ENCODE assay signal across 29 cellular contexts in the genomic region with DNA sequence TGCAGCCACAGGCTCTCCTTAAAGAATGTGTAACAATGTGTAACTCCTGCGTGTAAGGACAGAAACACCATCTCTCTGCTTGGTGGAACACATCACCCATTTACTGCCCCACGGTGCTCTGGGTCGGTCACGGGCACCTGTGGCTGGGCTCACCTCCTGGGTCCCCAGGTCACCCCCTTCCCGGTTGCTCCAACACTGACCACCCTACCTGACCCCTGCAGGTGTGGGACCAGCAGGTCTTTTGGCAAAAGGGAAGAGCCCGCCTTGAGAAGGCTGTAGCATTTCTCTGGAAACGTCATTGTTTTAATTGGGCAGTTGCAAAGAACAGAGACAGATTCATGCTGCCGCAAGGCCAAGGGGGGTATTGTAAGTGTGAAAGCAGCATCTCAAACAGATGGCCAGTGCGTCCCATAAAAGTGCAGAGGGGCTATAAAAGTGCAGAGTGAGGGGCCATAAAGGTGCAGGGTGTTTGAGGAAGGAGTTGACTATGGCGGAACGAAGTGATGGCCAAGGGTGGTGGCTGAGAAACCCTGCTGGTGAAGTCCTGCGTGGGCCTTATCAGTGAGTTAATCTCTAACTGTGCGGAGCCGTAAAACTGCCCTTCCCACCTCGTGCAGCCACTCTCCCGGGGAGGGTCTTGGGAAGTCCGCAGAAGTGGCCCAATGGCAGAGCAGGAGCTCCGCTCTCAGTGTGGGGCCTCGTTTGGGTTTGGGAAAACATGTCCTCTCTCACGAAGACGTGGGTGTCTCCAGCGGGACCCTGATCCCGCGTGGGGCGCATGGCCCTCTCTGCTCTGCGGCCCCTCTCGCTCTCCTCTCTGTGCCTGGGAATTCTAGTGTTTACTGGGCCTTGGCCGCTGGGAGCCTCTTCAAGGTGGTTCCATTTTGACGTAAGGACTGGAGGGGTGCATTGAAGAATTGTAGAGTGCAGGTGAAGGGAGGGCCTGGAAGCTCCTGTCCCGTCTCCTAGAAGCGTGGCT. TPM values are rescaled to one million over a fixed set of nuclear protein-coding genes. Genes with fewer than 3 reads are reported as not detected.
DNase-seq lines count a peak whose midpoint lies in the region; ATAC-seq and TF ChIP-seq lines count a peak whose summit lies in the region.
"Had no signal": no experiment of that assay in that cellular context is flagged by ENCODE, and none has a peak within 500 bp of the region (broad histone marks: within the 10 kb centered on the region; RNA-seq: fewer than 3 reads in every experiment).

No MANE protein-coding gene starts in this region.

- H3K9me3 Mint-ChIP-seq in naive thymus-derived CD8-positive, alpha-beta T cell: no peaks in the 10 kb centered on the region
- H3K9me3 Mint-ChIP-seq: activated T-helper 17 cell treated with anti-CD3 and anti-CD28 coated beads, Interleukin-2, amount 50 U/mL, for 72 hours had no signal

- peak overlapping the region in 1 of 10 donors; percentile 59 for H3K27ac Mint-ChIP-seq in naive thymus-derived CD8-positive, alpha-beta T cell
- H3K27ac Mint-ChIP-seq: activated naive CD8-positive, alpha-beta T cell treated with anti-CD3 and anti-CD28 coated beads, Interleukin-2, amount 10 ng/mL, durations not matched to agents 7 days and 5 days; activated T-helper 17 cell treated with anti-CD3 and anti-CD28 coated beads, Interleukin-2, amount 50 U/mL, for 72 hours; immature natural killer cell; memory B cell; neural progenitor cell had no signal

- H3K27ac ChIP-seq in right atrium auricular region (no peak overlapping the region), right cardiac atrium (ENCODE audit: low read length) (no peak overlapping the region), colonic mucosa (peak overlapping the region; percentile 86), transverse colon (peak overlapping the region; percentile 82 to 87 (median 84))
- H3K27ac ChIP-seq: coronary artery, epithelial cell of prostate, neural progenitor cell, right lobe of liver, spleen, tibial nerve had no signal

- peak; percentile 30 for DNase-seq in right atrium auricular region (ENCODE audit: low spot score)
- no peak for DNase-seq in right cardiac atrium
- DNase-seq in H7: peak; percentile 34
- DNase-seq in colonic mucosa: peak; percentile 91
- DNase-seq in transverse colon: peak; percentile 85
- no peak for DNase-seq in naive thymus-derived CD8-positive, alpha-beta T cell
- DNase-seq in GM19238 (ENCODE audit: insufficient read length, low spot score): no peak
- no peak for DNase-seq in SHP77 treated with DMSO at 0.1 percent for 48 hours (lab: John Stamatoyannopoulos, UW)
- DNase-seq: activated CD4-positive, CD25-positive, alpha-beta regulatory T cell; activated CD8-positive, alpha-beta memory T cell treated with anti-CD3 and anti-CD28 coated beads, Interleukin-2, amount 50 U/mL, for 48 hours; activated naive CD8-positive, alpha-beta T cell treated with anti-CD3 and anti-CD28 coated beads, Interleukin-2, amount 10 ng/mL, durations not matched to agents 7 days and 5 days; C1 segment of cervical spinal cord; DMS79; effector CD8-positive, alpha-beta T cell; hypothalamus; immature natural killer cell; Karpas-422; MV-4-11; NCI-H774; right lobe of liver; spleen had no signal

- no peaks in the 10 kb centered on the region for H3K4me1 Mint-ChIP-seq in naive thymus-derived CD8-positive, alpha-beta T cell
- H3K4me1 Mint-ChIP-seq: activated T-helper 17 cell treated with anti-CD3 and anti-CD28 coated beads, Interleukin-2, amount 50 U/mL, for 72 hours; immature natural killer cell; neural progenitor cell had no signal

- H3K27me3 Mint-ChIP-seq in naive thymus-derived CD8-positive, alpha-beta T cell: peaks cover 0 to 3% (median 0%) of the 10 kb centered on the region in 5 donors
- H3K27me3 Mint-ChIP-seq: activated T-helper 17 cell treated with anti-CD3 and anti-CD28 coated beads, Interleukin-2, amount 50 U/mL, for 72 hours had no signal

- H3K36me3 ChIP-seq in right atrium auricular region: no peaks in the 10 kb centered on the region
- H3K36me3 ChIP-seq in H7 (replicated peaks; ENCODE audit: control insufficient read depth, insufficient read depth, low read length): no peaks in the 10 kb centered on the region
- H3K36me3 ChIP-seq in colonic mucosa: no peaks in the 10 kb centered on the region
- H3K36me3 ChIP-seq in transverse colon: no peaks in the 10 kb centered on the region
- H3K36me3 ChIP-seq: neural progenitor cell, right lobe of liver, spleen, tibial nerve had no signal

- no peak for TF ChIP-seq EP300 in transverse colon (IDR thresholded peaks at IDR 0.05; ENCODE audit: low read depth)

- no peak overlapping the region for H3K4me3 ChIP-seq in right atrium auricular region
- no peak overlapping the region for H3K4me3 ChIP-seq in right cardiac atrium (ENCODE audit: low read length)
- H3K4me3 ChIP-seq in H7 (ENCODE audit: insufficient read depth, low read depth, low read length): no peak overlapping the region
- no peak overlapping the region for H3K4me3 ChIP-seq in colonic mucosa
- no peak overlapping the region for H3K4me3 ChIP-seq in transverse colon
- H3K4me3 ChIP-seq: coronary artery, neural progenitor cell, right lobe of liver, spleen, tibial nerve had no signal

- no peak overlapping the region for H3K4me3 Mint-ChIP-seq in naive thymus-derived CD8-positive, alpha-beta T cell
- H3K4me3 Mint-ChIP-seq: activated naive CD8-positive, alpha-beta T cell treated with anti-CD3 and anti-CD28 coated beads, Interleukin-2, amount 10 ng/mL, durations not matched to agents 7 days and 5 days; activated T-helper 17 cell treated with anti-CD3 and anti-CD28 coated beads, Interleukin-2, amount 50 U/mL, for 72 hours; immature natural killer cell; memory B cell; neural progenitor cell had no signal

- H3K36me3 Mint-ChIP-seq in naive thymus-derived CD8-positive, alpha-beta T cell: no peaks in the 10 kb centered on the region
- H3K36me3 Mint-ChIP-seq: activated naive CD8-positive, alpha-beta T cell treated with anti-CD3 and anti-CD28 coated beads, Interleukin-2, amount 10 ng/mL, durations not matched to agents 7 days and 5 days; immature natural killer cell; memory B cell had no signal

- POLR2A ChIA-PET in naive thymus-derived CD8-positive, alpha-beta T cell (lab: Charles Lee): no interaction called here

- TF ChIP-seq CTCF in right atrium auricular region (IDR thresholded peaks at IDR 0.05): no peak
- TF ChIP-seq CTCF in colonic mucosa (IDR thresholded peaks at IDR 0.05): no peak
- peak in 2 of 5 experiments; percentile 19 to 45 for TF ChIP-seq CTCF in transverse colon (IDR thresholded peaks at IDR 0.05)

- in situ Hi-C loops in transverse colon (cut with MboI; ENCODE audit: low pct_ligation_motif_present in 1 of 4, low pct_unique_long_range_greater_than_20kb in 1 of 4, low sequenced_read_pairs in 3 of 4): no loop called here

- WGBS in right cardiac atrium: 84% methylated on average over 31 of the region's 31 CpGs
- WGBS in transverse colon (ENCODE audit: low coverage in 1 of 2), 2 donors: 50% methylated on average over 10 to 31 of the region's 31 CpGs

- H3K9me3 ChIP-seq in right atrium auricular region (no peaks in the 10 kb centered on the region), right cardiac atrium (ENCODE audit: control insufficient read depth, low read length) (no peaks in the 10 kb centered on the region), colonic mucosa (no peaks in the 10 kb centered on the region), transverse colon (no peaks in the 10 kb centered on the region)
- H3K9me3 ChIP-seq: right lobe of liver, tibial nerve had no signal

- no peak for TF ChIP-seq POLR2A in transverse colon (IDR thresholded peaks at IDR 0.05)

- intact Hi-C loops in right cardiac atrium (cut with DNase I) (no loop called here), colonic mucosa (cut with DNase I) (no loop called here), transverse colon (cut with DNase I; ENCODE audit: low total_unique reads) (no loop called here)

- ATAC-seq in right cardiac atrium: no peak
- no peak for ATAC-seq in naive thymus-derived CD8-positive, alpha-beta T cell
- ATAC-seq: activated T-helper 17 cell treated with anti-CD3 and anti-CD28 coated beads, Interleukin-2, amount 50 U/mL, for 72 hours; right lobe of liver had no signal

- H3K27me3 ChIP-seq in right atrium auricular region (no peaks in the 10 kb centered on the region), right cardiac atrium (ENCODE audit: control insufficient read depth, insufficient read depth) (no peaks in the 10 kb centered on the region), H7 (ENCODE audit: control insufficient read depth, insufficient read depth, low read length) (no peaks in the 10 kb centered on the region), colonic mucosa (no peaks in the 10 kb centered on the region), transverse colon (no peaks in the 10 kb centered on the region)
- H3K27me3 ChIP-seq: neural progenitor cell, right lobe of liver, spleen, tibial nerve had no signal

- H3K4me1 ChIP-seq in right atrium auricular region (no peaks in the 10 kb centered on the region), right cardiac atrium (ENCODE audit: control insufficient read depth, insufficient read depth, low read length) (no peaks in the 10 kb centered on the region), colonic mucosa (peaks cover 8% of the 10 kb centered on the region), transverse colon (peaks cover 15 to 66% (median 43%) of the 10 kb centered on the region in 4 donors)
- H3K4me1 ChIP-seq: neural progenitor cell, right lobe of liver, spleen, tibial nerve had no signal

- H3K9ac ChIP-seq in colonic mucosa (ENCODE audit: low read depth in 2 of 2, low read length in 2 of 2): peak overlapping the region; percentile 29 to 85
- H3K9ac ChIP-seq: neural progenitor cell had no signal

RNA-seq across cellular contexts. Expression of a gene that starts 13.7 kb away (rescaled TPM):
- total RNA-seq in right atrium auricular region: under 1 TPM in 1 of 2 donors, not detected in 1; 0.31 TPM
- 1 to 10 TPM in 1 of 4 donors, under 1 TPM in 2, not detected in 1; 0.17 to 1.4 (median 0.84) TPM for total RNA-seq in right cardiac atrium
- 0.68 TPM for polyA plus RNA-seq in right cardiac atrium
- total RNA-seq in H7 (2014; rRNA removed; shearing (Covaris generic)): 0.41 TPM in 1 of 2 replicates, not detected in the other
- 10 to 100 TPM; 36.9 to 84.5 TPM for total RNA-seq in colonic mucosa
- 100 to 1,000 TPM in 2 of 4 donors, 10 to 100 TPM in 2; 58.1 to 195 (median 93.9) TPM for total RNA-seq in transverse colon
- not detected for total RNA-seq in naive thymus-derived CD8-positive, alpha-beta T cell
- polyA plus RNA-seq in naive thymus-derived CD8-positive, alpha-beta T cell: not detected
- total RNA-seq: SK-MEL-5 had no signal
- polyA plus RNA-seq: immature natural killer cell had no signal

RNA-seq across cellular contexts. Expression of a gene that starts 18.7 kb away (rescaled TPM):
- total RNA-seq in right atrium auricular region: 1 to 10 TPM in 1 of 2 donors, under 1 TPM in 1; 0.56 to 1.1 TPM
- total RNA-seq in right cardiac atrium: under 1 TPM in 2 of 4 donors, not detected in 2; 0.23 to 0.29 TPM
- polyA plus RNA-seq in right cardiac atrium: 0.09 TPM
- 0.14 TPM in 1 of 2 replicates, not detected in the other for total RNA-seq in H7 (2014; rRNA removed; shearing (Covaris generic))
- total RNA-seq in colonic mucosa: 10 to 100 TPM; 34.2 to 70.2 TPM
- total RNA-seq in transverse colon: 100 to 1,000 TPM in 1 of 4 donors, 10 to 100 TPM in 3; 50.8 to 364 (median 76.0) TPM
- total RNA-seq in naive thymus-derived CD8-positive, alpha-beta T cell: not detected
- not detected for polyA plus RNA-seq in naive thymus-derived CD8-positive, alpha-beta T cell
- total RNA-seq: aorta, SK-MEL-5 had no signal
- polyA plus RNA-seq: aorta, immature natural killer cell, spleen had no signal

Comparison
In these comparisons a context has a peak if more than half of its experiments do, and no peak if none do; other contexts are left out.
1. DNase-seq: peak in right atrium auricular region (single experiment), H7 (single experiment), colonic mucosa (single experiment) and transverse colon (single experiment); none in right cardiac atrium (0 of 3), naive thymus-derived CD8-positive, alpha-beta T cell (0 of 10), GM19238 (single experiment) and SHP77 treated with DMSO at 0.1 percent for 48 hours (single experiment).
2. H3K27ac ChIP-seq: peak in colonic mucosa (single experiment) and transverse colon (4 of 4); none in right atrium auricular region (0 of 2) and right cardiac atrium (single experiment).
3. RNA of a gene that starts 13.7 kb away (total RNA-seq): 58.1 to 195 TPM in transverse colon and 36.9 to 84.5 TPM in colonic mucosa; 0.17 to 1.4 TPM in right cardiac atrium, 0.31 TPM in right atrium auricular region, 0.41 TPM in H7 and not detected in naive thymus-derived CD8-positive, alpha-beta T cell; every median in the first group is over 10 times any median in the second.
4. RNA of a gene that starts 18.7 kb away (total RNA-seq): 50.8 to 364 TPM in transverse colon and 34.2 to 70.2 TPM in colonic mucosa; 0.56 to 1.1 TPM in right atrium auricular region, 0.23 to 0.29 TPM in right cardiac atrium, not detected in naive thymus-derived CD8-positive, alpha-beta T cell and 0.14 TPM in H7; every median in the first group is over 10 times any median in the second.